Comparison of ENCODE assay signal across 9 cellular contexts in genomic region chrX:11351375-11352295, GRCh38. TPM values are rescaled to one million over a fixed set of nuclear protein-coding genes. Genes with fewer than 3 reads are reported as not detected.
A peak's percentile ranks its signal among the peaks of the same experiment; 100 is the strongest.
DNase-seq lines count a peak whose midpoint lies in the region; ATAC-seq and FAIRE-seq lines count a peak whose summit lies in the region.
"Had no signal": no experiment of that assay in that cellular context is flagged by ENCODE, and none has a peak within 500 bp of the region (broad histone marks: within the 10 kb centered on the region; RNA-seq: fewer than 3 reads in every experiment).

No MANE protein-coding gene starts in this region.

- peak; percentile 36 for ATAC-seq in GM18868 (IDR thresholded peaks at IDR 0.05; ENCODE audit: unreplicated experiment)
- no peak for ATAC-seq in stimulated activated naive CD8-positive, alpha-beta T cell treated with anti-CD3 and anti-CD28 coated beads, Interleukin-15, amount 100 ng/mL, for 72 hours

- no peaks in the 10 kb centered on the region for H3K27me3 ChIP-seq in skeletal muscle tissue (ENCODE audit: control insufficient read depth in 3 of 3, insufficient read depth in 3 of 3, low read length in 3 of 3)
- H3K27me3 ChIP-seq in small intestine (ENCODE audit: control insufficient read depth in 2 of 2, insufficient read depth in 2 of 2, low read length in 2 of 2) = no peaks in the 10 kb centered on the region

- no peak overlapping the region for H3K27ac Mint-ChIP-seq in activated CD4-positive, alpha-beta T cell treated with anti-CD3 and anti-CD28 coated beads, Interleukin-2, amount 10 ng/mL, durations not matched to agents 24 days and 14 days
- H3K27ac Mint-ChIP-seq in activated CD4-positive, alpha-beta memory T cell treated with anti-CD3 and anti-CD28 coated beads, Interleukin-2, amount 10 ng/mL, durations not matched to agents 7 days and 5 days = no peak overlapping the region
- H3K27ac Mint-ChIP-seq in stimulated activated naive CD8-positive, alpha-beta T cell treated with anti-CD3 and anti-CD28 coated beads, Interleukin-15, amount 100 ng/mL, for 72 hours = peak overlapping the region in 1 of 2 donors; percentile 40

- CTCF ChIA-PET in activated CD4-positive, alpha-beta memory T cell treated with anti-CD3 and anti-CD28 coated beads, Interleukin-2, amount 10 ng/mL, durations not matched to agents 7 days and 5 days (lab: Charles Lee) = no interaction called here

- H3K27ac ChIP-seq in skeletal muscle tissue (ENCODE audit: low read depth, low read length) = peak overlapping the region; percentile 52
- peak overlapping the region in 1 of 2 donors; percentile 92 for H3K27ac ChIP-seq in small intestine (ENCODE audit: low read depth in 1 of 2, low read length in 1 of 2)

- H3K9ac ChIP-seq in skeletal muscle tissue (ENCODE audit: low read depth in 1 of 3, low read length in 3 of 3) = peak overlapping the region in 1 of 3 donors; percentile 57

- no peak overlapping the region for H3K4me3 Mint-ChIP-seq in activated CD4-positive, alpha-beta T cell treated with anti-CD3 and anti-CD28 coated beads, Interleukin-2, amount 10 ng/mL, durations not matched to agents 24 days and 14 days
- no peak overlapping the region for H3K4me3 Mint-ChIP-seq in activated CD4-positive, alpha-beta memory T cell treated with anti-CD3 and anti-CD28 coated beads, Interleukin-2, amount 10 ng/mL, durations not matched to agents 7 days and 5 days
- no peak overlapping the region for H3K4me3 Mint-ChIP-seq in stimulated activated naive CD8-positive, alpha-beta T cell treated with anti-CD3 and anti-CD28 coated beads, Interleukin-15, amount 100 ng/mL, for 72 hours

- no peaks in the 10 kb centered on the region for H3K27me3 Mint-ChIP-seq in activated CD4-positive, alpha-beta T cell treated with anti-CD3 and anti-CD28 coated beads, Interleukin-2, amount 10 ng/mL, durations not matched to agents 24 days and 14 days
- H3K27me3 Mint-ChIP-seq in activated CD4-positive, alpha-beta memory T cell treated with anti-CD3 and anti-CD28 coated beads, Interleukin-2, amount 10 ng/mL, durations not matched to agents 7 days and 5 days = no peaks in the 10 kb centered on the region
- H3K27me3 Mint-ChIP-seq in stimulated activated naive CD8-positive, alpha-beta T cell treated with anti-CD3 and anti-CD28 coated beads, Interleukin-15, amount 100 ng/mL, for 72 hours = no peaks in the 10 kb centered on the region

- intact Hi-C loops in activated CD4-positive, alpha-beta T cell treated with anti-CD3 and anti-CD28 coated beads, Interleukin-2, amount 10 ng/mL, durations not matched to agents 24 days and 14 days (cut with micrococcal nuclease) = no loop called here

- FAIRE-seq in small intestine (lab: Jason Lieb, UNC) = no peak

- DNase-seq in HT1080 (ENCODE audit: low read depth) = peak; percentile 36
- DNase-seq in fibroblast of gingiva (ENCODE audit: low read depth) = peak; percentile 81
- no peak for DNase-seq in activated CD4-positive, alpha-beta T cell treated with anti-CD3 and anti-CD28 coated beads, Interleukin-2, amount 10 ng/mL, durations not matched to agents 24 days and 14 days
- no peak for DNase-seq in small intestine
- no peak for DNase-seq in activated CD4-positive, alpha-beta memory T cell treated with anti-CD3 and anti-CD28 coated beads, Interleukin-2, amount 10 ng/mL, durations not matched to agents 7 days and 5 days
- no peak for DNase-seq in stimulated activated naive CD8-positive, alpha-beta T cell treated with anti-CD3 and anti-CD28 coated beads, Interleukin-15, amount 100 ng/mL, for 72 hours
- DNase-seq: cortex of kidney had no signal

- H3K9me3 ChIP-seq in skeletal muscle tissue (ENCODE audit: control insufficient read depth in 3 of 3, low read length in 3 of 3) (no peaks in the 10 kb centered on the region), small intestine (ENCODE audit: control insufficient read depth, low read depth) (no peaks in the 10 kb centered on the region)

- H3K36me3 ChIP-seq in skeletal muscle tissue (ENCODE audit: control insufficient read depth in 3 of 3, insufficient read depth in 3 of 3, low read length in 3 of 3) = no peaks in the 10 kb centered on the region
- no peaks in the 10 kb centered on the region for H3K36me3 ChIP-seq in small intestine (ENCODE audit: control insufficient read depth in 2 of 2, insufficient read depth in 2 of 2, low read length in 2 of 2)

- WGBS in small intestine, 3 donors = 51 to 64% (median 62%) methylated on average over 11 of the region's 11 CpGs

- peak overlapping the region in 1 of 3 donors; percentile 13 for H3K4me3 ChIP-seq in skeletal muscle tissue (ENCODE audit: low read length in 3 of 3)
- H3K4me3 ChIP-seq in small intestine (ENCODE audit: low read depth in 1 of 2, low read length in 2 of 2) = no peak overlapping the region

- H3K4me1 ChIP-seq in skeletal muscle tissue (ENCODE audit: control insufficient read depth in 3 of 3, insufficient read depth in 3 of 3, low read length in 3 of 3) (peaks cover 3 to 5% (median 5%) of the 10 kb centered on the region in 3 donors), small intestine (ENCODE audit: control insufficient read depth in 2 of 2, insufficient read depth in 1 of 2, low read depth in 1 of 2, low read length in 1 of 2) (no peaks in the 10 kb centered on the region)

- POLR2A ChIA-PET in activated CD4-positive, alpha-beta memory T cell treated with anti-CD3 and anti-CD28 coated beads, Interleukin-2, amount 10 ng/mL, durations not matched to agents 7 days and 5 days (lab: Charles Lee) = no interaction called here

- H3K9me3 Mint-ChIP-seq in activated CD4-positive, alpha-beta T cell treated with anti-CD3 and anti-CD28 coated beads, Interleukin-2, amount 10 ng/mL, durations not matched to agents 24 days and 14 days = no peaks in the 10 kb centered on the region
- no peaks in the 10 kb centered on the region for H3K9me3 Mint-ChIP-seq in activated CD4-positive, alpha-beta memory T cell treated with anti-CD3 and anti-CD28 coated beads, Interleukin-2, amount 10 ng/mL, durations not matched to agents 7 days and 5 days
- H3K9me3 Mint-ChIP-seq in stimulated activated naive CD8-positive, alpha-beta T cell treated with anti-CD3 and anti-CD28 coated beads, Interleukin-15, amount 100 ng/mL, for 72 hours = no peaks in the 10 kb centered on the region

- H3K4me1 Mint-ChIP-seq in activated CD4-positive, alpha-beta T cell treated with anti-CD3 and anti-CD28 coated beads, Interleukin-2, amount 10 ng/mL, durations not matched to agents 24 days and 14 days = no peaks in the 10 kb centered on the region
- no peaks in the 10 kb centered on the region for H3K4me1 Mint-ChIP-seq in activated CD4-positive, alpha-beta memory T cell treated with anti-CD3 and anti-CD28 coated beads, Interleukin-2, amount 10 ng/mL, durations not matched to agents 7 days and 5 days
- H3K4me1 Mint-ChIP-seq in stimulated activated naive CD8-positive, alpha-beta T cell treated with anti-CD3 and anti-CD28 coated beads, Interleukin-15, amount 100 ng/mL, for 72 hours = no peaks in the 10 kb centered on the region

- H3K36me3 Mint-ChIP-seq in activated CD4-positive, alpha-beta T cell treated with anti-CD3 and anti-CD28 coated beads, Interleukin-2, amount 10 ng/mL, durations not matched to agents 24 days and 14 days (ENCODE audit: low read depth) = no peaks in the 10 kb centered on the region
- H3K36me3 Mint-ChIP-seq in activated CD4-positive, alpha-beta memory T cell treated with anti-CD3 and anti-CD28 coated beads, Interleukin-2, amount 10 ng/mL, durations not matched to agents 7 days and 5 days (ENCODE audit: low read depth) = no peaks in the 10 kb centered on the region

RNA-seq across cellular contexts. Expression of gene AMELX, which starts 58.4 kb away (rescaled TPM):
- not detected in 2 replicates for total RNA-seq in HT1080 (2014; rRNA removed; shearing (Covaris generic))
- polyA plus RNA-seq in HT1080 (2015; cell fraction: cytosol; rRNA removed) = not detected in 2 replicates
- polyA plus RNA-seq in HT1080 (2015; cell fraction: nucleus; rRNA removed) = not detected in 2 replicates
- not detected for total RNA-seq in skeletal muscle tissue
- total RNA-seq in activated CD4-positive, alpha-beta T cell treated with anti-CD3 and anti-CD28 coated beads, Interleukin-2, amount 10 ng/mL, durations not matched to agents 24 days and 14 days = not detected in 2 replicates
- polyA plus RNA-seq in small intestine = not detected
- total RNA-seq in activated CD4-positive, alpha-beta memory T cell treated with anti-CD3 and anti-CD28 coated beads, Interleukin-2, amount 10 ng/mL, durations not matched to agents 7 days and 5 days = not detected

Comparison
In these comparisons a context has a peak if more than half of its experiments do, and no peak if none do; other contexts are left out.
1. DNase-seq: peak in HT1080 (single experiment) and fibroblast of gingiva (single experiment); none in activated CD4-positive, alpha-beta T cell treated with anti-CD3 and anti-CD28 coated beads, Interleukin-2, amount 10 ng/mL, durations not matched to agents 24 days and 14 days (single experiment), small intestine (single experiment), activated CD4-positive, alpha-beta memory T cell treated with anti-CD3 and anti-CD28 coated beads, Interleukin-2, amount 10 ng/mL, durations not matched to agents 7 days and 5 days (single experiment) and stimulated activated naive CD8-positive, alpha-beta T cell treated with anti-CD3 and anti-CD28 coated beads, Interleukin-15, amount 100 ng/mL, for 72 hours (0 of 2).